ENCODE assay signal across 23 cellular contexts in genomic region chr6:95596021-95596420, GRCh38. TPM values are rescaled to one million over a fixed set of nuclear protein-coding genes. Genes with fewer than 3 reads are reported as not detected.
DNase-seq lines count a peak whose midpoint lies in the region; ATAC-seq and TF ChIP-seq lines count a peak whose summit lies in the region.
"Had no signal": no experiment of that assay in that cellular context is flagged by ENCODE, and none has a peak within 500 bp of the region (broad histone marks: within the 10 kb centered on the region; RNA-seq: fewer than 3 reads in every experiment).

No MANE protein-coding gene starts in this region.

- no peaks in the 10 kb centered on the region for H3F3A ChIP-seq in PC-3 (ENCODE audit: low read length, unreplicated experiment)

- CTCF ChIA-PET in PC-3 (lab: Charles Lee): no interaction called here

- no peaks in the 10 kb centered on the region for H3K36me3 ChIP-seq in PC-3 (ENCODE audit: low read depth, low read length)
- H3K36me3 ChIP-seq in mucosa of descending colon (ENCODE audit: low read depth): no peaks in the 10 kb centered on the region
- H3K36me3 ChIP-seq: BE2C, MG63, Peyer's patch had no signal

- H3K9me2 ChIP-seq in PC-3 (replicated peaks; ENCODE audit: low read length): no peaks in the 10 kb centered on the region

- H3K4me2 ChIP-seq in PC-3 (ENCODE audit: low read length): peak overlapping the region; percentile 23

- DNase-seq in NCI-H748 (lab: John Stamatoyannopoulos, UW; ENCODE audit: unreplicated experiment) (peak; percentile 42), NCI-H748 treated with DMSO at 0.1 percent for 48 hours (lab: John Stamatoyannopoulos, UW) (no peak), PC-3 (peak; percentile 74), epithelial cell of esophagus (ENCODE audit: low read depth) (peak; percentile 91), mucosa of descending colon (no peak), SHP77 (lab: John Stamatoyannopoulos, UW) (no peak)
- DNase-seq: BE2C, DMS153, Karpas-422, MG63, NCI-H1105 treated with DMSO at 0.1 percent for 48 hours, NCI-H146, NCI-H1930, NCI-H446 treated with DMSO at 0.1 percent for 48 hours, NCI-H526, Peyer's patch, SJCRH30 had no signal

- BruUV-seq in PC-3 (replicated peaks; lab: Mats Ljungman, UMichigan): no TSS peak

- H3K9me3 ChIP-seq in PC-3 (ENCODE audit: low read length) (no peaks in the 10 kb centered on the region), mucosa of descending colon (no peaks in the 10 kb centered on the region)
- H3K9me3 ChIP-seq: BE2C, Peyer's patch, SJCRH30 had no signal

- peaks cover 33% of the 10 kb centered on the region for H3K4me1 ChIP-seq in PC-3 (ENCODE audit: insufficient read depth, low read length)
- H3K4me1 ChIP-seq in mucosa of descending colon (ENCODE audit: low read depth): no peaks in the 10 kb centered on the region
- H3K4me1 ChIP-seq: BE2C, Peyer's patch had no signal

- ATAC-seq in PC-3: peak; percentile 64; the same call in 1 of the 2 replicates
- peak; percentile 24 for ATAC-seq in mucosa of descending colon
- ATAC-seq in GM18858 (IDR thresholded peaks at IDR 0.05; ENCODE audit: unreplicated experiment): no peak
- no peak for ATAC-seq in GM21526 (IDR thresholded peaks at IDR 0.05; ENCODE audit: low FRiP score, unreplicated experiment)
- ATAC-seq: HCT116, SK-N-SH treated with all-trans-retinoic acid at 6 μM for 48 hours had no signal

- H2AFZ ChIP-seq in PC-3 (ENCODE audit: low read length): no peak overlapping the region

- H3K79me2 ChIP-seq in PC-3 (ENCODE audit: low read length): no peaks in the 10 kb centered on the region

- H3K27ac ChIP-seq in PC-3 (ENCODE audit: low read length): no peak overlapping the region; the same call in 1 of the 2 replicates
- H3K27ac ChIP-seq: 22Rv1, HL-60, Peyer's patch, SJCRH30 had no signal

- no peak overlapping the region for H3K4me3 ChIP-seq in PC-3 (ENCODE audit: low read length)
- H3K4me3 ChIP-seq in epithelial cell of esophagus (ENCODE audit: low read length): no peak overlapping the region
- no peak overlapping the region for H3K4me3 ChIP-seq in mucosa of descending colon
- H3K4me3 ChIP-seq: MG63, Peyer's patch, SJCRH30 had no signal

- TF ChIP-seq CTCF in PC-3 (conservative IDR thresholded peaks at IDR 0.05; ENCODE audit: low read depth, low read length) (no peak), epithelial cell of esophagus (IDR thresholded peaks at IDR 0.05; ENCODE audit: insufficient read depth, low read depth, low read length, missing control alignments) (no peak), mucosa of descending colon (IDR thresholded peaks at IDR 0.05) (no peak)

- no peaks in the 10 kb centered on the region for H3K27me3 ChIP-seq in PC-3 (ENCODE audit: low read length)
- H3K27me3 ChIP-seq: BE2C, MG63, Peyer's patch, SJCRH30 had no signal

- no peak overlapping the region for H3K9ac ChIP-seq in PC-3 (ENCODE audit: low read length)

- intact Hi-C loops in PC-3 (cut with micrococcal nuclease): no loop called here
- intact Hi-C loops in mucosa of descending colon (cut with DNase I, micrococcal nuclease): no loop called here

- POLR2A ChIA-PET in PC-3 (lab: Charles Lee; ENCODE audit: unreplicated experiment): no interaction called here

- no peaks in the 10 kb centered on the region for H4K20me1 ChIP-seq in PC-3 (ENCODE audit: low read length)

RNA-seq across cellular contexts. Expression of gene MANEA, which starts 18.7 kb away (rescaled TPM):
- total RNA-seq in PC-3 (2014; rRNA removed) (4.6 and 7.0 TPM in 2 replicates), mucosa of descending colon (1 to 10 TPM; 4.8 to 8.7 (median 5.7) TPM)

Comparison
In these comparisons a context has a peak if more than half of its experiments do, and no peak if none do; other contexts are left out.
1. DNase-seq: peak in NCI-H748 (single experiment), PC-3 (single experiment) and epithelial cell of esophagus (single experiment); none in NCI-H748 treated with DMSO at 0.1 percent for 48 hours (single experiment), mucosa of descending colon (0 of 3) and SHP77 (0 of 2).
2. ATAC-seq: peak in PC-3 (single experiment) and mucosa of descending colon (single experiment); none in GM18858 (single experiment) and GM21526 (single experiment).